In genomic region chr4:142353149-142353738, GRCh38 we compare ENCODE assay signal across 9 cellular contexts.
DNase-seq lines count a peak whose midpoint lies in the region; ATAC-seq and TF ChIP-seq lines count a peak whose summit lies in the region.
"Had no signal": no experiment of that assay in that cellular context is flagged by ENCODE, and none has a peak within 500 bp of the region (broad histone marks: within the 10 kb centered on the region; RNA-seq: fewer than 3 reads in every experiment).

No MANE protein-coding gene starts in this region.

- H3K27ac ChIP-seq in VCaP: no peak overlapping the region

- TF ChIP-seq CTCF in VCaP (conservative IDR thresholded peaks at IDR 0.05) (peak; percentile 92), foreskin fibroblast (IDR thresholded peaks at IDR 0.05; ENCODE audit: low read depth, low read length) (peak; percentile 67)

- DNase-seq in COR-L47 (lab: John Stamatoyannopoulos, UW): peak; percentile 49
- peak; percentile 45 for DNase-seq in NAMALWA (ENCODE audit: low spot score)
- peak; percentile 68 to 88 for DNase-seq in foreskin fibroblast
- peak; percentile 5 for DNase-seq in pulmonary artery endothelial cell (ENCODE audit: low read depth, low spot score)
- DNase-seq in cortex of kidney (lab: John Stamatoyannopoulos, UW): no peak
- no peak for DNase-seq in cerebellar nuclear complex (lab: John Stamatoyannopoulos, UW)
- DNase-seq: activated B cell treated with CpG ODN at 0.5 μM for 24 hours had no signal

- peak; percentile 55 for ATAC-seq in GM19043 (IDR thresholded peaks at IDR 0.05; ENCODE audit: low read depth, unreplicated experiment)

- H3K4me3 ChIP-seq in foreskin fibroblast (ENCODE audit: low read depth in 1 of 2, low read length in 2 of 2): no peak overlapping the region

Comparison
In these comparisons a context has a peak if more than half of its experiments do, and no peak if none do; other contexts are left out.
1. DNase-seq: peak in COR-L47 (single experiment), NAMALWA (single experiment), foreskin fibroblast (2 of 2) and pulmonary artery endothelial cell (single experiment); none in cortex of kidney (single experiment) and cerebellar nuclear complex (0 of 2).